Comparison of ENCODE assay signal across 12 cellular contexts in the genomic region with DNA sequence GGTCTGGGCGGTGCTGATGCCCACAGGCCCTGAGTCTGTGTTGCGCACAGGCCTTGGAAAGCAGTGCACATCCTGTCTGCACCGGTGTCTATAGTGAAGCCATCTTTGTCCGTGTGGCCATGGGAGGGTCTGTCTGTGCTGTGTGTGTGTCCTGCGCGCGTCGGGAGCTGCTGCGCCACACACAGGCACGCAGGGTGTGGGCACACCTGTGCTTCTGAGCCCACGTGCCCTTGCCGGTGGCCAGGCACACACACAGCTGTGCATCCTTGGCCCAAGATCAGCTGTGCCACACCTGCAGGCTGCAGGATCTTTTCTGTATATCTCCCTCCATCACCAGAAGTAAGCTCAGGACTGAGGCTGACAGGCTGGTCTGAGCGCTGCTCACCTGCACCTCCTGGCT. TPM values are rescaled to one million over a fixed set of nuclear protein-coding genes. Genes with fewer than 3 reads are reported as not detected.
DNase-seq lines count a peak whose midpoint lies in the region; ATAC-seq, FAIRE-seq and TF ChIP-seq lines count a peak whose summit lies in the region.
"Had no signal": no experiment of that assay in that cellular context is flagged by ENCODE, and none has a peak within 500 bp of the region (broad histone marks: within the 10 kb centered on the region; RNA-seq: fewer than 3 reads in every experiment).

No MANE protein-coding gene starts in this region.

- no peaks in the 10 kb centered on the region for H3K27me3 ChIP-seq in right cardiac atrium (ENCODE audit: control insufficient read depth, insufficient read depth)
- no peaks in the 10 kb centered on the region for H3K27me3 ChIP-seq in right atrium auricular region
- peaks cover 43% of the 10 kb centered on the region for H3K27me3 ChIP-seq in fibroblast of lung (ENCODE audit: control insufficient read depth, insufficient read depth, low read length)
- no peaks in the 10 kb centered on the region for H3K27me3 ChIP-seq in vagina

- DNase-seq in right cardiac atrium: peak in 2 of 3 donors; percentile 54 to 57
- no peak for DNase-seq in right atrium auricular region (ENCODE audit: low spot score)
- DNase-seq in OCI-M1 (lab: John Stamatoyannopoulos, UW): peak; percentile 30
- DNase-seq in fibroblast of lung (ENCODE audit: low read depth in 2 of 2): no peak
- DNase-seq in SIG-M5 (lab: John Stamatoyannopoulos, UW): no peak
- DNase-seq in frontal cortex (ENCODE audit: low spot score in 2 of 2): no peak
- no peak for DNase-seq in vagina (ENCODE audit: extremely low spot score in 2 of 2)
- DNase-seq in stimulated activated naive CD4-positive, alpha-beta T cell (lab: John Stamatoyannopoulos, UW): no peak
- DNase-seq: activated CD4-positive, alpha-beta memory T cell treated with anti-CD3 and anti-CD28 coated beads, Interleukin-2, amount 10 ng/mL, durations not matched to agents 7 days and 5 days; GF-D8 had no signal

- H3K27ac ChIP-seq in right cardiac atrium (ENCODE audit: low read length) (no peak overlapping the region), right atrium auricular region (no peak overlapping the region), fibroblast of lung (ENCODE audit: insufficient read depth, low read length) (no peak overlapping the region), vagina (no peak overlapping the region)
- H3K27ac ChIP-seq: brain microvascular endothelial cell had no signal

- no peaks in the 10 kb centered on the region for H3K79me2 ChIP-seq in fibroblast of lung (ENCODE audit: control insufficient read depth, insufficient read depth, low read length)

- intact Hi-C loops in right cardiac atrium (cut with DNase I) (no loop called here), vagina (cut with DNase I) (no loop called here)

- H3K4me3 ChIP-seq in right cardiac atrium (ENCODE audit: low read length): no peak overlapping the region
- H3K4me3 ChIP-seq in right atrium auricular region: no peak overlapping the region
- no peak overlapping the region for H3K4me3 ChIP-seq in fibroblast of lung (replicated peaks in 1 of 4; ENCODE audit: control extremely low read depth in 1 of 4, insufficient read depth in 1 of 4, low read depth in 3 of 4, low read length in 4 of 4)
- H3K4me3 ChIP-seq in vagina: peak overlapping the region in 1 of 2 donors; percentile 13

- H3K9me3 ChIP-seq in right cardiac atrium (ENCODE audit: control insufficient read depth, low read length) (no peaks in the 10 kb centered on the region), right atrium auricular region (no peaks in the 10 kb centered on the region), fibroblast of lung (ENCODE audit: control insufficient read depth, insufficient read depth, low read depth, low read length) (no peaks in the 10 kb centered on the region), vagina (no peaks in the 10 kb centered on the region)

- no peak overlapping the region for H3K9ac ChIP-seq in fibroblast of lung (ENCODE audit: insufficient read depth, low read length)

- H3K4me1 ChIP-seq in right cardiac atrium (ENCODE audit: control insufficient read depth, insufficient read depth, low read length) (peaks cover 2% of the 10 kb centered on the region), right atrium auricular region (peaks cover 0 to 42% of the 10 kb centered on the region in 2 donors), fibroblast of lung (ENCODE audit: control insufficient read depth, extremely low read depth, insufficient read depth, low read length) (peaks cover 7% of the 10 kb centered on the region), vagina (peaks cover 48% of the 10 kb centered on the region)

- no peaks in the 10 kb centered on the region for H4K20me1 ChIP-seq in fibroblast of lung (ENCODE audit: control insufficient read depth, extremely low read depth, insufficient read depth, low read length)

- H3K4me2 ChIP-seq in fibroblast of lung (ENCODE audit: extremely low read depth, insufficient read depth, low read length): peak overlapping the region; percentile 51

- TF ChIP-seq CTCF in right atrium auricular region (IDR thresholded peaks at IDR 0.05) (no peak), fibroblast of lung (conservative IDR thresholded peaks at IDR 0.05 in 1 of 2, IDR thresholded peaks at IDR 0.05 in 1 of 2; ENCODE audit: low read depth in 1 of 2, low read length in 2 of 2) (no peak), vagina (IDR thresholded peaks at IDR 0.05) (no peak)

- TF ChIP-seq POLR2A in vagina (IDR thresholded peaks at IDR 0.05): no peak

- 19% methylated on average over 13 of the region's 13 CpGs for WGBS in right cardiac atrium

- no peak for FAIRE-seq in frontal cortex (lab: Jason Lieb, UNC)
- FAIRE-seq: urothelium cell line had no signal

- ATAC-seq in right cardiac atrium: no peak

- no peaks in the 10 kb centered on the region for H3K36me3 ChIP-seq in right atrium auricular region
- H3K36me3 ChIP-seq in fibroblast of lung (ENCODE audit: control insufficient read depth, insufficient read depth, low read length): no peaks in the 10 kb centered on the region
- H3K36me3 ChIP-seq in vagina: no peaks in the 10 kb centered on the region
- H3K36me3 ChIP-seq: brain microvascular endothelial cell had no signal

- H2AFZ ChIP-seq in fibroblast of lung (ENCODE audit: low read length): no peak overlapping the region

RNA-seq across cellular contexts. Expression of gene SAMD11, which starts 3.2 kb away (rescaled TPM):
- total RNA-seq in right cardiac atrium (10 to 100 TPM in 3 of 4 donors, 1 to 10 TPM in 1; 6.9 to 27.2 (median 11.4) TPM), right atrium auricular region (1 to 10 TPM; 2.7 to 6.4 TPM), fibroblast of lung (3.8 and 7.7 TPM in 2 replicates), frontal cortex (0.41 TPM), vagina (33.9 TPM)
- polyA plus RNA-seq in right cardiac atrium (7.8 TPM), fibroblast of lung (0.40 and 0.47 TPM in 2 replicates)
- 0.98 and 1.0 TPM in 2 replicates for polyA plus RNA-seq in fibroblast of lung (2012)
- 0.51 TPM in 1 of 2 replicates, not detected in the other for polyA minus RNA-seq in fibroblast of lung (ENCODE audit: low replicate concordance)
- total RNA-seq: activated CD4-positive, alpha-beta memory T cell treated with anti-CD3 and anti-CD28 coated beads, Interleukin-2, amount 10 ng/mL, durations not matched to agents 7 days and 5 days had no signal

RNA-seq across cellular contexts. Expression of gene NOC2L, which starts 38.5 kb away (rescaled TPM):
- total RNA-seq in right cardiac atrium (10 to 100 TPM; 43.6 to 48.6 (median 45.5) TPM), right atrium auricular region (10 to 100 TPM; 29.5 to 38.8 TPM), fibroblast of lung (61.1 and 61.9 TPM in 2 replicates), frontal cortex (67.3 TPM), vagina (42.5 TPM)
- polyA plus RNA-seq in right cardiac atrium (44.3 TPM), fibroblast of lung (34.1 and 62.0 TPM in 2 replicates)
- polyA plus RNA-seq in fibroblast of lung (2012): 47.9 and 88.2 TPM in 2 replicates
- polyA minus RNA-seq in fibroblast of lung (ENCODE audit: low replicate concordance): 64.8 and 117 TPM in 2 replicates

RNA-seq across cellular contexts. Expression of gene KLHL17, which starts 39.9 kb away (rescaled TPM):
- 1 to 10 TPM; 5.0 to 9.7 (median 6.6) TPM for total RNA-seq in right cardiac atrium
- 5.3 TPM for polyA plus RNA-seq in right cardiac atrium
- 1 to 10 TPM; 2.4 to 2.9 TPM for total RNA-seq in right atrium auricular region
- total RNA-seq in fibroblast of lung: 5.6 and 7.4 TPM in 2 replicates
- polyA plus RNA-seq in fibroblast of lung: 4.7 and 6.1 TPM in 2 replicates
- polyA plus RNA-seq in fibroblast of lung (2012): 5.9 and 7.5 TPM in 2 replicates
- polyA minus RNA-seq in fibroblast of lung (ENCODE audit: low replicate concordance): 1.6 and 4.1 TPM in 2 replicates
- 6.1 TPM for total RNA-seq in frontal cortex
- total RNA-seq in vagina: 19.6 TPM

RNA-seq across cellular contexts. Expression of gene PLEKHN1, which starts 45.8 kb away (rescaled TPM):
- under 1 TPM in 1 of 4 donors, not detected in 3; 0.41 TPM for total RNA-seq in right cardiac atrium
- polyA plus RNA-seq in right cardiac atrium: 0.14 TPM
- total RNA-seq in right atrium auricular region: under 1 TPM in 1 of 2 donors, not detected in 1; 0.59 TPM
- under 0.01 and 0.17 TPM in 2 replicates for total RNA-seq in fibroblast of lung
- 0.41 and 0.44 TPM in 2 replicates for polyA plus RNA-seq in fibroblast of lung
- 0.98 and 1.5 TPM in 2 replicates for polyA plus RNA-seq in fibroblast of lung (2012)
- 0.35 and 2.3 TPM in 2 replicates for polyA minus RNA-seq in fibroblast of lung (ENCODE audit: low replicate concordance)
- not detected for total RNA-seq in frontal cortex
- 15.2 TPM for total RNA-seq in vagina

Comparison
In these comparisons a context has a peak if more than half of its experiments do, and no peak if none do; other contexts are left out.
1. DNase-seq: peak in right cardiac atrium (2 of 3) and OCI-M1 (single experiment); none in right atrium auricular region (single experiment), fibroblast of lung (0 of 2), SIG-M5 (single experiment), frontal cortex (0 of 2), vagina (0 of 2) and stimulated activated naive CD4-positive, alpha-beta T cell (0 of 6).